24 cellular contexts compared by ENCODE assay signal in genomic region chr11:2432171-2432621, GRCh38. TPM values are rescaled to one million over a fixed set of nuclear protein-coding genes. Genes with fewer than 3 reads are reported as not detected.
A peak's percentile ranks its signal among the peaks of the same experiment; 100 is the strongest.
DNase-seq lines count a peak whose midpoint lies in the region; ATAC-seq, FAIRE-seq and TF ChIP-seq lines count a peak whose summit lies in the region.
"Had no signal": no experiment of that assay in that cellular context is flagged by ENCODE, and none has a peak within 500 bp of the region (broad histone marks: within the 10 kb centered on the region; RNA-seq: fewer than 3 reads in every experiment).

No MANE protein-coding gene starts in this region.

- ATAC-seq in right lobe of liver (no peak), HepG2 (no peak), foreskin keratinocyte (no peak)
- ATAC-seq: A549; CD8-positive, alpha-beta T cell; GM12878 had no signal

- no peaks in the 10 kb centered on the region for H3K36me3 Mint-ChIP-seq in glutamatergic neuron (ENCODE audit: unreplicated experiment)
- H3K36me3 Mint-ChIP-seq: CD8-positive, alpha-beta T cell; IgD-negative memory B cell had no signal

- CTCF ChIA-PET in HepG2 (lab: Yijun Ruan, JAX; ENCODE audit: low intra/inter-chr PET ratio, low total read pairs) = no interaction called here

- TF ChIP-seq CTCF in right lobe of liver (IDR thresholded peaks at IDR 0.05) (no peak), HepG2 (CRISPR knock-in tag; IDR thresholded peaks at IDR 0.05) (no peak), glutamatergic neuron (IDR thresholded peaks at IDR 0.05; ENCODE audit: partially characterized antibody, unreplicated experiment) (no peak), foreskin fibroblast (IDR thresholded peaks at IDR 0.05; ENCODE audit: low read depth, low read length) (no peak), foreskin keratinocyte (conservative IDR thresholded peaks at IDR 0.05) (no peak)

- no peak overlapping the region for H3K27ac Mint-ChIP-seq in glutamatergic neuron (ENCODE audit: unreplicated experiment)
- H3K27ac Mint-ChIP-seq: CD8-positive, alpha-beta T cell; IgD-negative memory B cell had no signal

- TF ChIP-seq EP300 in HepG2 (IDR thresholded peaks at IDR 0.05; ENCODE audit: low read depth in 2 of 2, low read length in 2 of 2) (no peak), HepG2 (CRISPR knock-in tag; IDR thresholded peaks at IDR 0.05; ENCODE audit: borderline replicate concordance) (no peak)

- H2BK12ac ChIP-seq in neuronal stem cell (ENCODE audit: low read length) = no peak overlapping the region

- H2BK120ac ChIP-seq in neuronal stem cell (ENCODE audit: low read depth, low read length) = peak overlapping the region; percentile 85

- H3K4me3 ChIP-seq in right lobe of liver (no peak overlapping the region), HepG2 (replicated peaks in 1 of 3; ENCODE audit: insufficient read depth in 1 of 3, low read depth in 2 of 3, low read length in 3 of 3) (no peak overlapping the region), neuronal stem cell (ENCODE audit: low read length in 2 of 2) (no peak overlapping the region), foreskin fibroblast (ENCODE audit: low read depth in 1 of 2, low read length in 2 of 2) (no peak overlapping the region)
- H3K4me3 ChIP-seq: A549, GM12878, PC-9 had no signal

- H3K4me2 ChIP-seq in HepG2 (ENCODE audit: low read depth, low read length) = no peak overlapping the region
- H3K4me2 ChIP-seq in neuronal stem cell (ENCODE audit: insufficient read depth, low read length, poor library complexity, severe bottlenecking) = no peak overlapping the region
- H3K4me2 ChIP-seq: A549, KMS-11, PC-9 had no signal

- TF ChIP-seq POLR2A in right lobe of liver (IDR thresholded peaks at IDR 0.05) (no peak), HepG2 (IDR thresholded peaks at IDR 0.05; ENCODE audit: insufficient read depth in 1 of 2, low read depth in 2 of 2, low read length in 2 of 2) (no peak)

- H3K27me3 Mint-ChIP-seq in glutamatergic neuron (ENCODE audit: unreplicated experiment) = peaks cover 5% of the 10 kb centered on the region
- H3K27me3 Mint-ChIP-seq: IgD-negative memory B cell had no signal

- DNase-seq in right lobe of liver (peak in 2 of 3 donors; percentile 15 to 36), HepG2 (ENCODE audit: low spot score) (no peak), glutamatergic neuron (peak; percentile 12), neuronal stem cell (ENCODE audit: low spot score) (no peak), foreskin fibroblast (no peak), foreskin keratinocyte (no peak), urothelium cell line (ENCODE audit: low spot score) (no peak)
- DNase-seq: Caco-2, MM.1S, NCI-H2029, NCI-H2227 treated with DMSO at 0.1 percent for 48 hours, NCI-H526 treated with DMSO at 0.1 percent for 48 hours, PC-9, SHP77 treated with DMSO at 0.1 percent for 48 hours had no signal

- no peak overlapping the region for H2AFZ ChIP-seq in HepG2 (ENCODE audit: low read length)
- no peak overlapping the region for H2AFZ ChIP-seq in neuronal stem cell (ENCODE audit: low read length)
- H2AFZ ChIP-seq: PC-9 had no signal

- no peak overlapping the region for H3K14ac ChIP-seq in neuronal stem cell (ENCODE audit: low read length)

- H4K91ac ChIP-seq in neuronal stem cell (ENCODE audit: low read depth, low read length, poor library complexity) = no peak overlapping the region

- H3K4me1 ChIP-seq in right lobe of liver (no peaks in the 10 kb centered on the region), HepG2 (ENCODE audit: insufficient read depth, low read length) (no peaks in the 10 kb centered on the region), neuronal stem cell (ENCODE audit: control insufficient read depth in 2 of 2, insufficient read depth in 1 of 2, low read depth in 1 of 2, low read length in 2 of 2) (peaks cover 0 to 2% of the 10 kb centered on the region in 2 donors), foreskin keratinocyte (no peaks in the 10 kb centered on the region)
- H3K4me1 ChIP-seq: A549, Caco-2 had no signal

- no peak overlapping the region for H4K8ac ChIP-seq in neuronal stem cell (ENCODE audit: low read depth, low read length)

- no peak overlapping the region for H2BK5ac ChIP-seq in neuronal stem cell (ENCODE audit: low read length)

- no peak overlapping the region for H3K23ac ChIP-seq in neuronal stem cell (ENCODE audit: low read depth, low read length, poor library complexity)

- FAIRE-seq in HepG2 (lab: Jason Lieb, UNC) (no peak), urothelium cell line (lab: Jason Lieb, UNC) (no peak)
- FAIRE-seq: A549, G401.6, GM12878, H54 had no signal

- H3K18ac ChIP-seq in neuronal stem cell (ENCODE audit: low read length) = peak overlapping the region; percentile 13

- no peak overlapping the region for H3K4me3 Mint-ChIP-seq in glutamatergic neuron (ENCODE audit: unreplicated experiment)
- H3K4me3 Mint-ChIP-seq: CD8-positive, alpha-beta T cell; IgD-negative memory B cell had no signal

- no CpG with 5 or more reads among the region's 15 CpGs for WGBS in right lobe of liver (ENCODE audit: insufficient coverage, low coverage, low lambda C conversion rate, missing lambda C conversion rate)
- WGBS in HepG2 (ENCODE audit: low lambda C conversion rate) = no CpG with 5 or more reads among the region's 15 CpGs
- no CpG with 5 or more reads among the region's 15 CpGs for WGBS in neuronal stem cell (ENCODE audit: extremely low coverage in 2 of 2, insufficient read length in 2 of 2, insufficient replicate concordance in 1 of 2), 2 donors

- no TSS peak for BruUV-seq in HepG2 (replicated peaks; lab: Mats Ljungman, UMichigan)

- H3K79me1 ChIP-seq in neuronal stem cell (ENCODE audit: low read depth, low read length) = no peaks in the 10 kb centered on the region

- TF ChIP-seq RAD21 in HepG2 (CRISPR knock-in tag; IDR thresholded peaks at IDR 0.05) = no peak

- POLR2A ChIA-PET in HepG2 (lab: Yijun Ruan, JAX) = no interaction called here

- H3K9ac ChIP-seq in HepG2 (ENCODE audit: insufficient read depth, low read depth, low read length) (no peak overlapping the region), neuronal stem cell (ENCODE audit: low read depth, low read length, poor library complexity) (no peak overlapping the region)
- H3K9ac ChIP-seq: KMS-11 had no signal

- no peaks in the 10 kb centered on the region for H4K20me1 ChIP-seq in HepG2 (ENCODE audit: insufficient read depth, low read length)

- H3K9me3 Mint-ChIP-seq in glutamatergic neuron (ENCODE audit: unreplicated experiment) = peaks cover 7% of the 10 kb centered on the region
- H3K9me3 Mint-ChIP-seq: CD8-positive, alpha-beta T cell; IgD-negative memory B cell had no signal

- H3K9me3 ChIP-seq in right lobe of liver (no peaks in the 10 kb centered on the region), HepG2 (ENCODE audit: low read length) (no peaks in the 10 kb centered on the region), neuronal stem cell (replicated peaks in 1 of 2; ENCODE audit: control insufficient read depth in 2 of 2, insufficient read depth in 1 of 2, low read depth in 1 of 2, low read length in 2 of 2) (peaks cover 0 to 17% of the 10 kb centered on the region in 2 donors)
- H3K9me3 ChIP-seq: A549, Caco-2 had no signal

- in situ Hi-C loops in HepG2 (cut with HindIII; ENCODE audit: extremely low pct_ligation_motif_present, low pct_unique_long_range_greater_than_20kb) = loop anchor here (5.0 kb wide), 1 partner anchor 465 kb away; no protein-coding TSS in a partner anchor

- H3K79me2 ChIP-seq in HepG2 (ENCODE audit: insufficient read depth, low read length) = no peaks in the 10 kb centered on the region

- no peaks in the 10 kb centered on the region for H3K4me1 Mint-ChIP-seq in glutamatergic neuron (ENCODE audit: low read depth, unreplicated experiment)
- H3K4me1 Mint-ChIP-seq: IgD-negative memory B cell had no signal

- intact Hi-C loops in right lobe of liver (cut with DNase I) (loop anchor here in 1 of 2 donors (5.0 kb wide), 1 partner anchor 460 kb away; no protein-coding TSS in a partner anchor), HepG2 (cut with micrococcal nuclease; ENCODE audit: unreplicated experiment) (no loop called here)

- no peaks in the 10 kb centered on the region for H3K36me3 ChIP-seq in right lobe of liver
- no peaks in the 10 kb centered on the region for H3K36me3 ChIP-seq in HepG2 (replicated peaks in 1 of 2; ENCODE audit: control insufficient read depth in 1 of 2, insufficient read depth in 2 of 2, low read length in 2 of 2)
- peaks cover 0 to 2% of the 10 kb centered on the region in 2 donors for H3K36me3 ChIP-seq in neuronal stem cell (replicated peaks in 1 of 2; ENCODE audit: control insufficient read depth in 2 of 2, insufficient read depth in 2 of 2, low read length in 2 of 2)

- H2BK15ac ChIP-seq in neuronal stem cell (ENCODE audit: low read length) = no peak overlapping the region

- H3K4ac ChIP-seq in neuronal stem cell (ENCODE audit: low read length) = no peak overlapping the region

- peak overlapping the region; percentile 31 for H2AK5ac ChIP-seq in neuronal stem cell (ENCODE audit: low read depth, low read length)

- no peaks in the 10 kb centered on the region for H3K27me3 ChIP-seq in right lobe of liver
- H3K27me3 ChIP-seq in HepG2 (ENCODE audit: control insufficient read depth in 1 of 2, insufficient read depth in 2 of 2, low read length in 2 of 2) = peaks cover 8 to 61% of the 10 kb centered on the region in 2 experiments; a peak in 3 of 5 replicates
- H3K27me3 ChIP-seq in neuronal stem cell (ENCODE audit: control insufficient read depth in 3 of 3, insufficient read depth in 3 of 3, low read depth in 1 of 3, low read length in 3 of 3) = peaks cover 0 to 15% (median 2%) of the 10 kb centered on the region in 3 experiments
- H3K27me3 ChIP-seq in foreskin keratinocyte = no peaks in the 10 kb centered on the region

- H3K27ac ChIP-seq in right lobe of liver = no peak overlapping the region
- no peak overlapping the region for H3K27ac ChIP-seq in HepG2 (ENCODE audit: extremely low read length, insufficient read depth, low read length)
- H3K27ac ChIP-seq in neuronal stem cell (replicated peaks; ENCODE audit: low read length) = no peak overlapping the region
- no peak overlapping the region for H3K27ac ChIP-seq in foreskin keratinocyte
- H3K27ac ChIP-seq: A549, C4-2B, KMS-11, PC-9 had no signal

RNA-seq across cellular contexts. Expression of gene TRPM5, which starts 12.1 kb away (rescaled TPM):
- not detected for total RNA-seq in right lobe of liver
- total RNA-seq in HepG2 (2016; rRNA removed; fragmentation: Illumina TruSeq; extraction: Trizol) = not detected in 2 replicates
- total RNA-seq in HepG2 (2016; cell fraction: cytosol; rRNA removed; fragmentation: Illumina TruSeq; extraction: Trizol; ENCODE audit: low read depth) = not detected in 2 replicates
- total RNA-seq in HepG2 (2016; cell fraction: insoluble cytoplasmic fraction; rRNA removed; fragmentation: Illumina TruSeq; extraction: Trizol) = not detected in 2 replicates
- not detected in 2 replicates for total RNA-seq in HepG2 (2016; cell fraction: membrane; rRNA removed; fragmentation: Illumina TruSeq; extraction: Trizol)
- total RNA-seq in HepG2 (2016; cell fraction: nucleus; rRNA removed; fragmentation: Illumina TruSeq; extraction: Trizol) = not detected in 2 replicates
- 0.05 and 0.12 TPM in 2 replicates for polyA plus RNA-seq in HepG2 (2011; rRNA removed)
- 0.01 and 0.05 TPM in 2 replicates for polyA plus RNA-seq in HepG2 (2011; cell fraction: cytosol; rRNA removed)
- polyA plus RNA-seq in HepG2 (2011; cell fraction: nucleus; rRNA removed) = 0.69 and 1.1 TPM in 2 replicates
- 0.08 and 0.16 TPM in 2 replicates for polyA plus RNA-seq in HepG2 (2012)
- polyA plus RNA-seq in HepG2 (2016; cell fraction: cytosol; fragmentation: Illumina TruSeq; extraction: Trizol; ENCODE audit: low read depth) = not detected in 2 replicates
- polyA plus RNA-seq in HepG2 (2016; cell fraction: insoluble cytoplasmic fraction; fragmentation: Illumina TruSeq; extraction: Trizol; ENCODE audit: low read depth) = not detected in 2 replicates
- not detected in 2 replicates for polyA plus RNA-seq in HepG2 (2016; cell fraction: membrane; fragmentation: Illumina TruSeq; extraction: Trizol; ENCODE audit: low read depth)
- not detected in 2 replicates for polyA plus RNA-seq in HepG2 (2016; cell fraction: nucleus; fragmentation: Illumina TruSeq; extraction: Trizol; ENCODE audit: insufficient read depth, low read depth)
- 0.05 and 0.06 TPM in 2 replicates for polyA minus RNA-seq in HepG2 (2011; rRNA and poly(A)+ RNA removed; ENCODE audit: low replicate concordance)
- polyA minus RNA-seq in HepG2 (2011; cell fraction: cytosol; rRNA and poly(A)+ RNA removed) = not detected in 2 replicates
- 0.13 and 0.25 TPM in 2 replicates for polyA minus RNA-seq in HepG2 (2011; cell fraction: nucleus; rRNA and poly(A)+ RNA removed)
- total RNA-seq in glutamatergic neuron (ENCODE audit: unreplicated experiment) = not detected
- polyA plus RNA-seq in neuronal stem cell (2013, experiment 1 of 2) = 0.01 TPM
- polyA plus RNA-seq in neuronal stem cell (2013, experiment 2 of 2) = 0.01 TPM
- not detected in 2 replicates for total RNA-seq in foreskin keratinocyte
- polyA plus RNA-seq in foreskin keratinocyte = not detected in 2 replicates
- total RNA-seq: Caco-2, GM12878, NCI-H460, PC-9, RPMI7951 had no signal
- polyA plus RNA-seq: A549, GM12878, IgD-negative memory B cell had no signal

RNA-seq across cellular contexts. Expression of gene KCNQ1, which starts 12.6 kb away (rescaled TPM):
- total RNA-seq in right lobe of liver (1 to 10 TPM in 4 of 6 experiments, under 1 TPM in 2; 0.61 to 2.4 (median 1.8) TPM), HepG2 (2016; rRNA removed; fragmentation: Illumina TruSeq; extraction: Trizol) (0.02 TPM in 1 of 2 replicates, not detected in the other), glutamatergic neuron (ENCODE audit: unreplicated experiment) (0.44 TPM), foreskin keratinocyte (not detected in 2 replicates)
- not detected in 2 replicates for total RNA-seq in HepG2 (2016; cell fraction: cytosol; rRNA removed; fragmentation: Illumina TruSeq; extraction: Trizol; ENCODE audit: low read depth)
- not detected in 2 replicates for total RNA-seq in HepG2 (2016; cell fraction: insoluble cytoplasmic fraction; rRNA removed; fragmentation: Illumina TruSeq; extraction: Trizol)
- not detected in 2 replicates for total RNA-seq in HepG2 (2016; cell fraction: membrane; rRNA removed; fragmentation: Illumina TruSeq; extraction: Trizol)
- total RNA-seq in HepG2 (2016; cell fraction: nucleus; rRNA removed; fragmentation: Illumina TruSeq; extraction: Trizol) = not detected in 2 replicates
- polyA plus RNA-seq in HepG2 (2011; rRNA removed) (0.08 and 0.13 TPM in 2 replicates), foreskin keratinocyte (not detected in 2 replicates)
- polyA plus RNA-seq in HepG2 (2011; cell fraction: cytosol; rRNA removed) = 0.01 TPM in 1 of 2 replicates, not detected in the other
- 0.09 TPM in 1 of 2 replicates, not detected in the other for polyA plus RNA-seq in HepG2 (2011; cell fraction: nucleus; rRNA removed)
- polyA plus RNA-seq in HepG2 (2012) = not detected in 2 replicates
- polyA plus RNA-seq in HepG2 (2016; cell fraction: cytosol; fragmentation: Illumina TruSeq; extraction: Trizol; ENCODE audit: low read depth) = not detected in 2 replicates
- polyA plus RNA-seq in HepG2 (2016; cell fraction: insoluble cytoplasmic fraction; fragmentation: Illumina TruSeq; extraction: Trizol; ENCODE audit: low read depth) = not detected in 2 replicates
- not detected in 2 replicates for polyA plus RNA-seq in HepG2 (2016; cell fraction: membrane; fragmentation: Illumina TruSeq; extraction: Trizol; ENCODE audit: low read depth)
- polyA plus RNA-seq in HepG2 (2016; cell fraction: nucleus; fragmentation: Illumina TruSeq; extraction: Trizol; ENCODE audit: insufficient read depth, low read depth) = not detected in 2 replicates
- 0.06 and 1.8 TPM in 2 replicates for polyA minus RNA-seq in HepG2 (2011; rRNA and poly(A)+ RNA removed; ENCODE audit: low replicate concordance)
- polyA minus RNA-seq in HepG2 (2011; cell fraction: cytosol; rRNA and poly(A)+ RNA removed) = not detected in 2 replicates
- 0.26 TPM in 1 of 2 replicates, not detected in the other for polyA minus RNA-seq in HepG2 (2011; cell fraction: nucleus; rRNA and poly(A)+ RNA removed)
- polyA plus RNA-seq in neuronal stem cell (2013, experiment 1 of 2) = 1.2 TPM
- polyA plus RNA-seq in neuronal stem cell (2013, experiment 2 of 2) = 1.1 TPM
- total RNA-seq: NCI-H460, PC-9, RPMI7951 had no signal

RNA-seq across cellular contexts. Expression of gene TSSC4, which starts 31.6 kb away (rescaled TPM):
- total RNA-seq in right lobe of liver = 10 to 100 TPM; 17.6 to 27.0 (median 19.5) TPM
- 51.5 and 58.6 TPM in 2 replicates for total RNA-seq in HepG2 (2016; rRNA removed; fragmentation: Illumina TruSeq; extraction: Trizol)
- 48.9 and 55.7 TPM in 2 replicates for total RNA-seq in HepG2 (2016; cell fraction: cytosol; rRNA removed; fragmentation: Illumina TruSeq; extraction: Trizol; ENCODE audit: low read depth)
- 51.6 and 61.0 TPM in 2 replicates for total RNA-seq in HepG2 (2016; cell fraction: insoluble cytoplasmic fraction; rRNA removed; fragmentation: Illumina TruSeq; extraction: Trizol)
- total RNA-seq in HepG2 (2016; cell fraction: membrane; rRNA removed; fragmentation: Illumina TruSeq; extraction: Trizol) = 52.4 and 71.0 TPM in 2 replicates
- 29.5 and 34.5 TPM in 2 replicates for total RNA-seq in HepG2 (2016; cell fraction: nucleus; rRNA removed; fragmentation: Illumina TruSeq; extraction: Trizol)
- polyA plus RNA-seq in HepG2 (2011; rRNA removed) = 16.2 and 20.5 TPM in 2 replicates
- polyA plus RNA-seq in HepG2 (2011; cell fraction: cytosol; rRNA removed) = 13.8 and 24.4 TPM in 2 replicates
- polyA plus RNA-seq in HepG2 (2011; cell fraction: nucleus; rRNA removed) = 33.5 and 35.1 TPM in 2 replicates
- polyA plus RNA-seq in HepG2 (2012) = 17.3 and 21.8 TPM in 2 replicates
- 29.9 and 32.8 TPM in 2 replicates for polyA plus RNA-seq in HepG2 (2016; cell fraction: cytosol; fragmentation: Illumina TruSeq; extraction: Trizol; ENCODE audit: low read depth)
- 34.6 and 35.0 TPM in 2 replicates for polyA plus RNA-seq in HepG2 (2016; cell fraction: insoluble cytoplasmic fraction; fragmentation: Illumina TruSeq; extraction: Trizol; ENCODE audit: low read depth)
- 34.0 and 36.0 TPM in 2 replicates for polyA plus RNA-seq in HepG2 (2016; cell fraction: membrane; fragmentation: Illumina TruSeq; extraction: Trizol; ENCODE audit: low read depth)
- polyA plus RNA-seq in HepG2 (2016; cell fraction: nucleus; fragmentation: Illumina TruSeq; extraction: Trizol; ENCODE audit: insufficient read depth, low read depth) = 42.1 and 44.0 TPM in 2 replicates
- polyA minus RNA-seq in HepG2 (2011; rRNA and poly(A)+ RNA removed; ENCODE audit: low replicate concordance) = 19.1 and 32.1 TPM in 2 replicates
- polyA minus RNA-seq in HepG2 (2011; cell fraction: cytosol; rRNA and poly(A)+ RNA removed) = 12.8 and 15.7 TPM in 2 replicates
- 26.6 and 27.8 TPM in 2 replicates for polyA minus RNA-seq in HepG2 (2011; cell fraction: nucleus; rRNA and poly(A)+ RNA removed)
- 49.7 TPM for total RNA-seq in glutamatergic neuron (ENCODE audit: unreplicated experiment)
- 50.8 TPM for polyA plus RNA-seq in neuronal stem cell (2013, experiment 1 of 2)
- polyA plus RNA-seq in neuronal stem cell (2013, experiment 2 of 2) = 54.1 TPM
- total RNA-seq in foreskin keratinocyte = 66.7 and 70.1 TPM in 2 replicates
- 58.5 and 64.5 TPM in 2 replicates for polyA plus RNA-seq in foreskin keratinocyte

RNA-seq across cellular contexts. Expression of gene CD81, which starts 55.1 kb away (rescaled TPM):
- total RNA-seq in right lobe of liver = 100 to 1,000 TPM; 433 to 721 (median 528) TPM
- total RNA-seq in HepG2 (2016; rRNA removed; fragmentation: Illumina TruSeq; extraction: Trizol) = not detected in 2 replicates
- total RNA-seq in HepG2 (2016; cell fraction: cytosol; rRNA removed; fragmentation: Illumina TruSeq; extraction: Trizol; ENCODE audit: low read depth) = not detected in 2 replicates
- not detected in 2 replicates for total RNA-seq in HepG2 (2016; cell fraction: insoluble cytoplasmic fraction; rRNA removed; fragmentation: Illumina TruSeq; extraction: Trizol)
- total RNA-seq in HepG2 (2016; cell fraction: membrane; rRNA removed; fragmentation: Illumina TruSeq; extraction: Trizol) = not detected in 2 replicates
- total RNA-seq in HepG2 (2016; cell fraction: nucleus; rRNA removed; fragmentation: Illumina TruSeq; extraction: Trizol) = not detected in 2 replicates
- polyA plus RNA-seq in HepG2 (2011; rRNA removed) = not detected in 2 replicates
- 0.05 TPM in 2 replicates for polyA plus RNA-seq in HepG2 (2011; cell fraction: cytosol; rRNA removed)
- 0.26 TPM in 1 of 2 replicates, not detected in the other for polyA plus RNA-seq in HepG2 (2011; cell fraction: nucleus; rRNA removed)
- not detected in 2 replicates for polyA plus RNA-seq in HepG2 (2012)
- not detected in 2 replicates for polyA plus RNA-seq in HepG2 (2016; cell fraction: cytosol; fragmentation: Illumina TruSeq; extraction: Trizol; ENCODE audit: low read depth)
- polyA plus RNA-seq in HepG2 (2016; cell fraction: insoluble cytoplasmic fraction; fragmentation: Illumina TruSeq; extraction: Trizol; ENCODE audit: low read depth) = not detected in 2 replicates
- not detected in 2 replicates for polyA plus RNA-seq in HepG2 (2016; cell fraction: membrane; fragmentation: Illumina TruSeq; extraction: Trizol; ENCODE audit: low read depth)
- polyA plus RNA-seq in HepG2 (2016; cell fraction: nucleus; fragmentation: Illumina TruSeq; extraction: Trizol; ENCODE audit: insufficient read depth, low read depth) = not detected in 2 replicates
- polyA minus RNA-seq in HepG2 (2011; rRNA and poly(A)+ RNA removed; ENCODE audit: low replicate concordance) = 0.72 and 103 TPM in 2 replicates
- polyA minus RNA-seq in HepG2 (2011; cell fraction: cytosol; rRNA and poly(A)+ RNA removed) = 0.70 TPM in 1 of 2 replicates, not detected in the other
- 0.52 TPM in 1 of 2 replicates, not detected in the other for polyA minus RNA-seq in HepG2 (2011; cell fraction: nucleus; rRNA and poly(A)+ RNA removed)
- total RNA-seq in glutamatergic neuron (ENCODE audit: unreplicated experiment) = 347 TPM
- 200 TPM for polyA plus RNA-seq in neuronal stem cell (2013, experiment 1 of 2)
- 195 TPM for polyA plus RNA-seq in neuronal stem cell (2013, experiment 2 of 2)
- total RNA-seq in foreskin keratinocyte = 240 and 248 TPM in 2 replicates
- 454 and 491 TPM in 2 replicates for polyA plus RNA-seq in foreskin keratinocyte

Comparison
In these comparisons a context has a peak if more than half of its experiments do, and no peak if none do; other contexts are left out.
1. DNase-seq: peak in right lobe of liver (2 of 3) and glutamatergic neuron (single experiment); none in HepG2 (single experiment), neuronal stem cell (single experiment), foreskin fibroblast (0 of 2), foreskin keratinocyte (0 of 2) and urothelium cell line (single experiment).